ENCODE assay signal across 27 cellular contexts in genomic region chr2:150686391-150686790, GRCh38.
DNase-seq lines count a peak whose midpoint lies in the region; ATAC-seq, FAIRE-seq and TF ChIP-seq lines count a peak whose summit lies in the region.
"Had no signal": no experiment of that assay in that cellular context is flagged by ENCODE, and none has a peak within 500 bp of the region (broad histone marks: within the 10 kb centered on the region; RNA-seq: fewer than 3 reads in every experiment).

No MANE protein-coding gene starts in this region.

- TF ChIP-seq POLR2A in A549 (IDR thresholded peaks at IDR 0.05; ENCODE audit: low read length) (no peak), lower leg skin (IDR thresholded peaks at IDR 0.05) (no peak)

- H3K27ac Mint-ChIP-seq in HFFc6 (peak overlapping the region; percentile 40; the same call in 1 of the 2 replicates), progenitor cell of endocrine pancreas (no peak overlapping the region)
- H3K27ac Mint-ChIP-seq: CD8-positive, alpha-beta memory T cell had no signal

- H3K4me2 ChIP-seq in A549: peak overlapping the region; percentile 3; the same call in 1 of the 3 replicates

- intact Hi-C loops in lower leg skin (cut with DNase I; ENCODE audit: low total_unique reads): no loop called here

- POLR2A ChIA-PET in A549 (lab: Yijun Ruan, JAX): no interaction called here

- peak overlapping the region; percentile 35 for H3K4me3 Mint-ChIP-seq in HFFc6
- H3K4me3 Mint-ChIP-seq in progenitor cell of endocrine pancreas (ENCODE audit: low read depth): no peak overlapping the region
- H3K4me3 Mint-ChIP-seq: CD8-positive, alpha-beta memory T cell had no signal

- no peak for TF ChIP-seq EP300 in A549 (IDR thresholded peaks at IDR 0.05)

- no peak for FAIRE-seq in A549 (lab: Jason Lieb, UNC)
- FAIRE-seq: H54, HepG2 had no signal

- no peak for ATAC-seq in A549
- ATAC-seq: HepG2 had no signal

- WGBS in A549 (ENCODE audit: missing lambda C conversion rate): 68% methylated on average over 1 of the region's 1 CpG
- 82 to 85% methylated on average over 1 of the region's 1 CpG for WGBS in lower leg skin, 2 donors

- H3K27me3 Mint-ChIP-seq in HFFc6 (ENCODE audit: insufficient read depth) (no peaks in the 10 kb centered on the region), progenitor cell of endocrine pancreas (no peaks in the 10 kb centered on the region)
- H3K27me3 Mint-ChIP-seq: CD8-positive, alpha-beta memory T cell had no signal

- H3K4me1 ChIP-seq in A549: peaks cover 9% of the 10 kb centered on the region; the same call in 2 of the 3 replicates

- no peaks in the 10 kb centered on the region for H3K9me3 ChIP-seq in A549

- TF ChIP-seq CTCF in A549 (IDR thresholded peaks at IDR 0.05) (no peak), HFFc6 (IDR thresholded peaks at IDR 0.05) (no peak), choroid plexus epithelial cell (conservative IDR thresholded peaks at IDR 0.05; ENCODE audit: low read depth, low read length) (no peak), progenitor cell of endocrine pancreas (IDR thresholded peaks at IDR 0.05; ENCODE audit: unreplicated experiment) (no peak), lower leg skin (IDR thresholded peaks at IDR 0.05) (no peak)

- H3K4me1 Mint-ChIP-seq in HFFc6 (ENCODE audit: low read depth) (peaks cover 63% of the 10 kb centered on the region), progenitor cell of endocrine pancreas (ENCODE audit: low read depth) (peaks cover 3% of the 10 kb centered on the region)
- H3K4me1 Mint-ChIP-seq: CD8-positive, alpha-beta memory T cell had no signal

- no peaks in the 10 kb centered on the region for H3K36me3 Mint-ChIP-seq in HFFc6 (ENCODE audit: low read depth)
- no peaks in the 10 kb centered on the region for H3K36me3 Mint-ChIP-seq in progenitor cell of endocrine pancreas (ENCODE audit: insufficient read depth)
- H3K36me3 Mint-ChIP-seq: CD8-positive, alpha-beta memory T cell had no signal

- H3K4me3 ChIP-seq in A549 (no peak overlapping the region), choroid plexus epithelial cell (ENCODE audit: low read depth, low read length) (no peak overlapping the region), lower leg skin (ENCODE audit: low read depth, poor library complexity, severe bottlenecking) (no peak overlapping the region)

- CTCF ChIA-PET in A549 (lab: Yijun Ruan, JAX): no interaction called here

- H3K27ac ChIP-seq in A549: no peak overlapping the region
- H3K27ac ChIP-seq: 22Rv1, C4-2B, HL-60 had no signal

- TF ChIP-seq RAD21 in A549 (conservative IDR thresholded peaks at IDR 0.05 in 1 of 2, IDR thresholded peaks at IDR 0.05 in 1 of 2): no peak

- DNase-seq in A549 (ENCODE audit: low read depth in 1 of 2, low spot score in 1 of 2) (no peak), HFFc6 (no peak), choroid plexus epithelial cell (ENCODE audit: low read depth) (peak; percentile 41), kidney glomerular epithelial cell (lab: John Stamatoyannopoulos, UW) (peak; percentile 11), SKM-1 (lab: John Stamatoyannopoulos, UW; ENCODE audit: unreplicated experiment) (no peak), progenitor cell of endocrine pancreas (ENCODE audit: low spot score, unreplicated experiment) (no peak), lower leg skin (ENCODE audit: low spot score in 2 of 2) (no peak)
- DNase-seq in stimulated activated CD4-positive, alpha-beta T cell treated with anti-CD3 and anti-CD28 coated beads, Interleukin-2, amount 100 ng/mL, for 24 hours: no peak
- DNase-seq: Calu3; CD8-positive, alpha-beta memory T cell; DMS153; GF-D8; KG1; NCI-H1105; NCI-H146; NCI-H2029; NCI-H2171; NCI-H345; NCI-H524 treated with DMSO at 0.1 percent for 48 hours; NCI-H82; OCI-M1; Right ventricle myocardium superior had no signal

- no peaks in the 10 kb centered on the region for H3K9me3 Mint-ChIP-seq in HFFc6
- peaks cover under 1% of the 10 kb centered on the region for H3K9me3 Mint-ChIP-seq in progenitor cell of endocrine pancreas (ENCODE audit: low read depth)
- H3K9me3 Mint-ChIP-seq: CD8-positive, alpha-beta memory T cell had no signal

TF ChIP-seq in A549, 52 proteins besides CTCF, POLR2A, EP300 and RAD21:
- TF ChIP-seq ESRRA (IDR thresholded peaks at IDR 0.05; ENCODE audit: borderline replicate concordance, low read length): no peak
- no peak for TF ChIP-seq NR3C1 (IDR thresholded peaks at IDR 0.05)
- TF ChIP-seq ZNF302 (CRISPR knock-in tag; IDR thresholded peaks at IDR 0.05): no peak
- TF ChIP-seq SMC3 (IDR thresholded peaks at IDR 0.05): no peak
- TF ChIP-seq MAFK (IDR thresholded peaks at IDR 0.05; ENCODE audit: partially characterized antibody): no peak
- TF ChIP-seq JUNB (IDR thresholded peaks at IDR 0.05): no peak

Comparison
In these comparisons a context has a peak if more than half of its experiments do, and no peak if none do; other contexts are left out.
1. DNase-seq: peak in choroid plexus epithelial cell (single experiment) and kidney glomerular epithelial cell (single experiment); none in A549 (0 of 2), HFFc6 (single experiment), stimulated activated CD4-positive, alpha-beta T cell treated with anti-CD3 and anti-CD28 coated beads, Interleukin-2, amount 100 ng/mL, for 24 hours (0 of 2), SKM-1 (single experiment), progenitor cell of endocrine pancreas (single experiment) and lower leg skin (0 of 2).